ENCODE assay signal across 8 cellular contexts in the genomic region with DNA sequence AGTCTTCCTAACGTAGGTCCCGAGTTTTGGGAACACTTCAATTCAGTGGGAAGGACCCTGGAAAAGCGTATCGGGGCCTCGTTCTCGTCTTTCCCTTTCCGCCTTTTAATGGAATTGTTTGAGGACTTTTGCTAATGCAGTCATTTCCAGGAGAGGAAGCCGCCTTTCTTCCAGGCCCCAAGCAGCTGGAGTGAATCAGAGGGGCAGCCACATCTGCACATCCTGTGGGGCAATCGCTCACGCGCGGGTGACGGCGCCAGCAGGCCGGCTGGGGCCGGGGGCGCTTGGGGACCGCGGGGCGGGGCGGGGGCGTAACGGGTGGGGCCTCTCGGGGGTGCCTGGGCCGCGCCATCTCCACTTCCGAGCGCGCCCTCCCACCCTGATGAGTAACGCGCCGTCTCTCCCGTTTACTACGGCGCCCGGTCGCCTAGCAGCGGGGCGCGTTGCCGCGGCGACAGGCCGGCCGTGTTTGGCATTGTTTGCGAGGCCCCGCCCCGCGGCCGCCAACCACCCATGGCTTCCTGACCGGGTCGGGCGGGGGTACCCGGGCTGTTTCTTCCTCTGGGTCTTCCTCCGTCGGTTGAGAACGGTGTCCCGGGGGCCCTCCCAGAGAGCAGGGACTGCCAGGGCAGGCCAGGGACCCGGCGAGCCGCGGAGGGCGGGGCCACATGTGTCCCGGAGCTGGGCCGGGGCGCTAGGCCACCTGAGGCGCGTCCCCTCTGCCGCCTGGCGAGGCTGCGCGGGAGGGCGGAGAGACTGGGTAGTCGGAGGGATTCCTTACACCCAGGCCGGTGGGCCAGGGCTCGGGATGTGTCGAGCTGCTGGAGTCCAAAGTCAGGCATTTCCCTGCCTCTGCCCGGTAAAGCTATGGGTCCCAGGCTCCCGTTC. TPM values are rescaled to one million over a fixed set of nuclear protein-coding genes. Genes with fewer than 3 reads are reported as not detected.
DNase-seq lines count a peak whose midpoint lies in the region; ATAC-seq and TF ChIP-seq lines count a peak whose summit lies in the region.

No MANE protein-coding gene starts in this region.

- peak overlapping the region; percentile 79 for H3K27ac ChIP-seq in GM23338 (ENCODE audit: low read depth)
- H3K27ac ChIP-seq in thoracic aorta: peak overlapping the region; percentile 94 to 95

- H3K9me3 Mint-ChIP-seq in GM23338 (no peaks in the 10 kb centered on the region), osteocyte (ENCODE audit: unreplicated experiment) (no peaks in the 10 kb centered on the region)
- no peaks in the 10 kb centered on the region for H3K9me3 Mint-ChIP-seq in activated naive CD4-positive, alpha-beta T cell treated with anti-CD3 and anti-CD28 coated beads, Interleukin-2, amount 50 U/mL, for 24 hours

- peak overlapping the region; percentile 89 for H3K9ac ChIP-seq in ES-I3 (ENCODE audit: low read depth, low read length)

- H3K9me3 ChIP-seq in ES-I3 (ENCODE audit: control insufficient read depth, insufficient read depth, low read length) (no peaks in the 10 kb centered on the region), thoracic aorta (no peaks in the 10 kb centered on the region)

- in situ Hi-C loops in SK-MEL-5 (cut with HindIII; ENCODE audit: low pct_unique_long_range_greater_than_20kb, low sequenced_read_pairs): no loop called here

- peak overlapping the region; percentile 96 for H3K4me2 ChIP-seq in GM23338

- ATAC-seq in GM23338 (peak; percentile 85), thoracic aorta (ENCODE audit: insufficient number of reproducible peaks, low FRiP score, low read depth) (peak; percentile 40)

- H3K27ac Mint-ChIP-seq in GM23338 (peak overlapping the region; percentile 73; the same call in 1 of the 2 replicates), osteocyte (ENCODE audit: unreplicated experiment) (peak overlapping the region; percentile 98)
- H3K27ac Mint-ChIP-seq in activated naive CD4-positive, alpha-beta T cell treated with anti-CD3 and anti-CD28 coated beads, Interleukin-2, amount 50 U/mL, for 24 hours: peak overlapping the region; percentile 89

- no peaks in the 10 kb centered on the region for H3K27me3 ChIP-seq in GM23338 (ENCODE audit: insufficient read depth)
- no peaks in the 10 kb centered on the region for H3K27me3 ChIP-seq in thoracic aorta (replicated peaks; ENCODE audit: insufficient read depth)

- peaks cover 5% of the 10 kb centered on the region for H3K27me3 Mint-ChIP-seq in GM23338 (ENCODE audit: insufficient read depth, low read depth, poor library complexity)
- H3K27me3 Mint-ChIP-seq in activated naive CD4-positive, alpha-beta T cell treated with anti-CD3 and anti-CD28 coated beads, Interleukin-2, amount 50 U/mL, for 24 hours: no peaks in the 10 kb centered on the region
- H3K27me3 Mint-ChIP-seq in osteocyte (ENCODE audit: unreplicated experiment): no peaks in the 10 kb centered on the region

- peak overlapping the region; percentile 99 for H2AFZ ChIP-seq in GM23338

- H3K36me3 ChIP-seq in ES-I3 (ENCODE audit: insufficient read depth, low read length) (no peaks in the 10 kb centered on the region), GM23338 (ENCODE audit: insufficient read depth) (no peaks in the 10 kb centered on the region), thoracic aorta (no peaks in the 10 kb centered on the region)

- no peaks in the 10 kb centered on the region for H4K20me1 ChIP-seq in GM23338 (replicated peaks; ENCODE audit: insufficient read depth)

- H3K79me2 ChIP-seq in GM23338 (replicated peaks; ENCODE audit: insufficient read depth): no peaks in the 10 kb centered on the region

- H3K4me3 ChIP-seq in GM23338: peak overlapping the region; percentile 92
- peak overlapping the region; percentile 74 for H3K4me3 ChIP-seq in thoracic aorta

- peaks cover 13% of the 10 kb centered on the region for H3F3A ChIP-seq in GM23338 (replicated peaks; ENCODE audit: low read depth)

- no peaks in the 10 kb centered on the region for H3K36me3 Mint-ChIP-seq in GM23338 (ENCODE audit: low read depth)
- no peaks in the 10 kb centered on the region for H3K36me3 Mint-ChIP-seq in activated naive CD4-positive, alpha-beta T cell treated with anti-CD3 and anti-CD28 coated beads, Interleukin-2, amount 50 U/mL, for 24 hours
- H3K36me3 Mint-ChIP-seq in osteocyte (ENCODE audit: unreplicated experiment): no peaks in the 10 kb centered on the region

- peak; percentile 92 for DNase-seq in GM23338 (ENCODE audit: low spot score)
- peak; percentile 76 to 79 for DNase-seq in Kasumi-1 (lab: John Stamatoyannopoulos, UW)
- DNase-seq in SK-MEL-5 (ENCODE audit: low read depth, low spot score): peak; percentile 72
- peak; percentile 92 for DNase-seq in glomerular visceral epithelial cell (ENCODE audit: extremely low spot score)
- DNase-seq in osteocyte (ENCODE audit: extremely low spot score, unreplicated experiment): peak; percentile 96
- peak; percentile 87 for DNase-seq in thoracic aorta (ENCODE audit: low spot score)

- H3K4me1 ChIP-seq in ES-I3 (ENCODE audit: insufficient read depth, low read length): peaks cover 36% of the 10 kb centered on the region
- peaks cover 40% of the 10 kb centered on the region for H3K4me1 ChIP-seq in GM23338 (ENCODE audit: insufficient read depth)
- peaks cover 20 to 52% of the 10 kb centered on the region in 2 donors for H3K4me1 ChIP-seq in thoracic aorta (ENCODE audit: control insufficient read depth in 1 of 2, low read depth in 2 of 2)

- H3K9me2 ChIP-seq in GM23338 (ENCODE audit: insufficient read depth): no peaks in the 10 kb centered on the region

- TF ChIP-seq CTCF in GM23338 (conservative IDR thresholded peaks at IDR 0.05; ENCODE audit: low read depth in 2 of 2): no peak
- TF ChIP-seq CTCF in osteocyte (IDR thresholded peaks at IDR 0.05): no peak
- no peak for TF ChIP-seq CTCF in thoracic aorta (IDR thresholded peaks at IDR 0.05)

- H3K4me3 Mint-ChIP-seq in GM23338: peak overlapping the region; percentile 76
- peak overlapping the region; percentile 84 for H3K4me3 Mint-ChIP-seq in activated naive CD4-positive, alpha-beta T cell treated with anti-CD3 and anti-CD28 coated beads, Interleukin-2, amount 50 U/mL, for 24 hours
- H3K4me3 Mint-ChIP-seq in osteocyte (ENCODE audit: unreplicated experiment): peak overlapping the region; percentile 67

- H3K4me1 Mint-ChIP-seq in GM23338 (peaks cover 45% of the 10 kb centered on the region), osteocyte (ENCODE audit: unreplicated experiment) (peaks cover 61% of the 10 kb centered on the region)
- H3K4me1 Mint-ChIP-seq in activated naive CD4-positive, alpha-beta T cell treated with anti-CD3 and anti-CD28 coated beads, Interleukin-2, amount 50 U/mL, for 24 hours: peaks cover 56% of the 10 kb centered on the region

TF ChIP-seq in GM23338, 12 proteins besides CTCF, POLR2A, EP300 and RAD21:
- TF ChIP-seq JUNB (IDR thresholded peaks at IDR 0.05; ENCODE audit: unreplicated experiment) (no peak), POLR2AphosphoS5 (IDR thresholded peaks at IDR 0.05; ENCODE audit: low read depth) (peak; percentile 49), ZNF114 (CRISPR knock-in tag; IDR thresholded peaks at IDR 0.05) (no peak), CREB1 (CRISPR knock-in tag; IDR thresholded peaks at IDR 0.05; ENCODE audit: low read depth) (0 out of 2 replicates have a peak, but pooled peaks have one; percentile 38), EZH2 (IDR thresholded peaks at IDR 0.05; ENCODE audit: low read depth, unreplicated experiment) (no peak)

RNA-seq across cellular contexts. Expression of gene GSG1, which starts 2.3 kb away (rescaled TPM):
- 0.17 and 1.0 TPM in 2 replicates for total RNA-seq in GM23338 (2014; rRNA removed; shearing (Covaris generic))
- polyA plus RNA-seq in GM23338 (2016; fragmentation: Nextera tagmentation; extraction: Ambion mirVana): 0.63 and 1.5 TPM in 2 replicates
- total RNA-seq in SK-MEL-5 (2014; rRNA removed; shearing (Covaris generic)): not detected in 2 replicates
- not detected in 2 replicates for polyA plus RNA-seq in SK-MEL-5 (2015; cell fraction: cytosol; rRNA removed)
- polyA plus RNA-seq in SK-MEL-5 (2015; cell fraction: nucleus; rRNA removed): not detected in 2 replicates
- total RNA-seq in osteocyte (not detected in 2 replicates), thoracic aorta (not detected)

RNA-seq across cellular contexts. Expression of gene FAM234B, which starts 56.9 kb away (rescaled TPM):
- 20.1 and 21.1 TPM in 2 replicates for total RNA-seq in GM23338 (2014; rRNA removed; shearing (Covaris generic))
- polyA plus RNA-seq in GM23338 (2016; fragmentation: Nextera tagmentation; extraction: Ambion mirVana): 9.5 TPM in 2 replicates
- 14.4 and 15.6 TPM in 2 replicates for total RNA-seq in SK-MEL-5 (2014; rRNA removed; shearing (Covaris generic))
- polyA plus RNA-seq in SK-MEL-5 (2015; cell fraction: cytosol; rRNA removed): 11.0 and 16.2 TPM in 2 replicates
- 6.6 and 10.5 TPM in 2 replicates for polyA plus RNA-seq in SK-MEL-5 (2015; cell fraction: nucleus; rRNA removed)
- total RNA-seq in osteocyte (5.0 and 6.8 TPM in 2 replicates), thoracic aorta (1 to 10 TPM; 4.5 to 8.5 TPM)

Comparison
In these comparisons a context has a peak if more than half of its experiments do, and no peak if none do; other contexts are left out.
1. Peak in every context shown above with its lines: DNase-seq, ATAC-seq, H3K4me3 ChIP-seq and H3K27ac ChIP-seq.